ENCODE assay signal across 8 cellular contexts in genomic region chr15:70096215-70096974, GRCh38. TPM values are rescaled to one million over a fixed set of nuclear protein-coding genes. Genes with fewer than 3 reads are reported as not detected.
DNase-seq lines count a peak whose midpoint lies in the region; ATAC-seq lines count a peak whose summit lies in the region.

No MANE protein-coding gene starts in this region.

- H3K79me2 ChIP-seq in GM23248 (ENCODE audit: insufficient read depth), result peaks cover 62% of the 10 kb centered on the region

- peak overlapping the region; percentile 84 for H3K4me3 ChIP-seq in GM23248
- H3K4me3 ChIP-seq in SK-N-MC, result peak overlapping the region; percentile 99

- H3K36me3 ChIP-seq in GM23248 (ENCODE audit: low read depth), result 0 out of 2 replicates have a peak, but pooled peaks cover 9% of the 10 kb centered on the region
- peaks cover 38% of the 10 kb centered on the region for H3K36me3 ChIP-seq in SK-N-MC (ENCODE audit: insufficient read depth, low read length)

- peak; percentile 38 for DNase-seq in ACHN
- peak; percentile 81 for DNase-seq in GM23248
- no peak for DNase-seq in SK-N-MC (ENCODE audit: low read depth, low spot score)
- peak; percentile 66 for DNase-seq in iris pigment epithelial cell (ENCODE audit: low read depth)
- DNase-seq in stimulated activated CD4-positive, alpha-beta T cell treated with anti-CD3 and anti-CD28 coated beads, Interleukin-15, amount 100 ng/mL, for 1 hour (ENCODE audit: low read depth in 1 of 2, low spot score in 1 of 2), result peak; percentile 9 to 49
- DNase-seq in GM19238 (ENCODE audit: insufficient read length, low spot score), result no peak

- in situ Hi-C loops in ACHN (cut with HindIII; ENCODE audit: low pct_ligation_motif_present, low pct_unique_long_range_greater_than_20kb, low sequenced_read_pairs), result no loop called here
- in situ Hi-C loops in GM23248 (cut with MboI), result no loop called here

- H3K27ac ChIP-seq in GM23248 (peak overlapping the region; percentile 77), SK-N-MC (no peak overlapping the region), angular gyrus (ENCODE audit: low read depth, low read length) (peak overlapping the region; percentile 40)

- peaks cover 13% of the 10 kb centered on the region for H3F3A ChIP-seq in GM23248 (ENCODE audit: insufficient read depth)

- H3K9me3 ChIP-seq in GM23248 (ENCODE audit: low read depth), result no peaks in the 10 kb centered on the region
- H3K9me3 ChIP-seq in SK-N-MC (ENCODE audit: low read depth, low read length), result no peaks in the 10 kb centered on the region

- H2AFZ ChIP-seq in GM23248, result peak overlapping the region; percentile 68

- ATAC-seq in GM19467 (IDR thresholded peaks at IDR 0.05; ENCODE audit: unreplicated experiment), result no peak

- peak overlapping the region; percentile 83 for H3K4me2 ChIP-seq in GM23248 (ENCODE audit: unreplicated experiment)

- no peaks in the 10 kb centered on the region for H3K9me2 ChIP-seq in GM23248 (ENCODE audit: insufficient read depth)

- 1 to 2% methylated on average over 19 to 55 of the region's 61 CpGs for WGBS in GM23248 (ENCODE audit: low coverage in 1 of 2, low lambda C conversion rate in 2 of 2, missing lambda C conversion rate in 2 of 2), 2 experiments

- no peaks in the 10 kb centered on the region for H3K27me3 ChIP-seq in GM23248 (replicated peaks; ENCODE audit: insufficient read depth)

- peaks cover 32% of the 10 kb centered on the region for H3K4me1 ChIP-seq in GM23248 (ENCODE audit: insufficient read depth)

- H3K9ac ChIP-seq in GM23248, result peak overlapping the region; percentile 82
- peak overlapping the region; percentile 86 for H3K9ac ChIP-seq in SK-N-MC (ENCODE audit: insufficient read length)

- H4K20me1 ChIP-seq in GM23248 (ENCODE audit: insufficient read depth), result peaks cover 4% of the 10 kb centered on the region; the same call in 1 of the 2 replicates

RNA-seq across cellular contexts. Expression of gene TLE3, which starts 1.3 kb away (rescaled TPM):
- total RNA-seq in GM23248 (2014; rRNA removed; shearing (Covaris generic)), result 25.3 and 37.6 TPM in 2 replicates
- polyA plus RNA-seq in GM23248 (2016; fragmentation: Nextera tagmentation; extraction: Ambion mirVana), result 9.8 and 11.7 TPM in 2 replicates

Comparison
In these comparisons a context has a peak if more than half of its experiments do, and no peak if none do; other contexts are left out.
1. DNase-seq: peak in ACHN (single experiment), GM23248 (single experiment), iris pigment epithelial cell (single experiment) and stimulated activated CD4-positive, alpha-beta T cell treated with anti-CD3 and anti-CD28 coated beads, Interleukin-15, amount 100 ng/mL, for 1 hour (2 of 2); none in SK-N-MC (single experiment) and GM19238 (single experiment).